In the genomic region with DNA sequence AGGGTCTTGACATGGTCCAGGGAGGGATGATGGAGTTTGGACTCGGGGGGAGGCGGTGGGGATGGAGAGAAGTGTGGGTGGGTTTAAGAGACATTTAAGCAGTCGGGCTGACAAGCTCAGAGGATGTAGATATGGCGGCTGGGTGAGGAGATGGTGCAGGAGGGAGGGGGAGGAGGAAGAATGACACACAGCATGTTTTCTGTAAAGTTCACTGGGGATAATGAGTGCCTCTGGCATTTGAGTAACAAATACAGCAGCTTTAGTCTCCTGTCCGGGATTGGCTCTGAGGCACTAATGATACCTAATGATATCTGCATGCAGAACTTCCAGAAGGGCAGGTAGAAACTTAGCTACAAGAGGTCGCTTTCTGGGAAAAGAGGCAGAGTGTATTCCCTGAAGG, we compare ENCODE assay signal across 28 cellular contexts.
A peak's percentile ranks its signal among the peaks of the same experiment; 100 is the strongest.
DNase-seq lines count a peak whose midpoint lies in the region; FAIRE-seq and TF ChIP-seq lines count a peak whose summit lies in the region.
"Had no signal": no experiment of that assay in that cellular context is flagged by ENCODE, and none has a peak within 500 bp of the region (broad histone marks: within the 10 kb centered on the region; RNA-seq: fewer than 3 reads in every experiment).

No MANE protein-coding gene starts in this region.

- H3K27me3 ChIP-seq in bronchial epithelial cell (ENCODE audit: control insufficient read depth, insufficient read depth, low read length), result no peaks in the 10 kb centered on the region
- H3K27me3 ChIP-seq: BLaER1 had no signal

- FAIRE-seq in bronchial epithelial cell (lab: Jason Lieb, UNC), result no peak
- FAIRE-seq: frontal cortex had no signal

- H3K4me1 Mint-ChIP-seq in HFFc6 (ENCODE audit: low read depth), result peaks cover 29% of the 10 kb centered on the region
- H3K4me1 Mint-ChIP-seq in T-helper 2 cell treated with Interferon-gamma antibody and Interleukin-4, amounts not matched to agents 5 μg/mL and 100 μg/mL, for 36 hours (ENCODE audit: low read depth), result no peaks in the 10 kb centered on the region
- H3K4me1 Mint-ChIP-seq: activated CD4-positive, alpha-beta T cell treated with anti-CD3 and anti-CD28 coated beads for 36 hours; stimulated activated naive CD8-positive, alpha-beta T cell treated with anti-CD3 and anti-CD28 coated beads, Interleukin-15, amount 100 ng/mL, for 72 hours had no signal

- no peak overlapping the region for H3K4me3 Mint-ChIP-seq in HFFc6
- no peak overlapping the region for H3K4me3 Mint-ChIP-seq in T-helper 2 cell treated with Interferon-gamma antibody and Interleukin-4, amounts not matched to agents 5 μg/mL and 100 μg/mL, for 36 hours
- H3K4me3 Mint-ChIP-seq: activated CD4-positive, alpha-beta T cell treated with anti-CD3 and anti-CD28 coated beads for 36 hours; activated naive CD8-positive, alpha-beta T cell; mesothelial cell of epicardium; stimulated activated naive CD8-positive, alpha-beta T cell treated with anti-CD3 and anti-CD28 coated beads, Interleukin-15, amount 100 ng/mL, for 72 hours had no signal

- H3K27me3 Mint-ChIP-seq in HFFc6 (ENCODE audit: insufficient read depth), result peaks cover 16% of the 10 kb centered on the region
- peaks cover 9% of the 10 kb centered on the region for H3K27me3 Mint-ChIP-seq in T-helper 2 cell treated with Interferon-gamma antibody and Interleukin-4, amounts not matched to agents 5 μg/mL and 100 μg/mL, for 36 hours (ENCODE audit: low read depth)

- H3K27ac Mint-ChIP-seq in HFFc6, result no peak overlapping the region
- H3K27ac Mint-ChIP-seq in T-helper 2 cell treated with Interferon-gamma antibody and Interleukin-4, amounts not matched to agents 5 μg/mL and 100 μg/mL, for 36 hours, result no peak overlapping the region
- H3K27ac Mint-ChIP-seq: activated CD4-positive, alpha-beta T cell treated with anti-CD3 and anti-CD28 coated beads for 36 hours; activated naive CD8-positive, alpha-beta T cell; mesothelial cell of epicardium had no signal

- no peak overlapping the region for H3K4me3 ChIP-seq in bronchial epithelial cell (ENCODE audit: low read depth, low read length)
- H3K4me3 ChIP-seq: BLaER1, thoracic aorta had no signal

- H3K36me3 ChIP-seq in bronchial epithelial cell (ENCODE audit: control insufficient read depth, insufficient read depth, low read length), result no peaks in the 10 kb centered on the region
- H3K36me3 ChIP-seq: BLaER1, neutrophil, thoracic aorta had no signal

- H3K9me3 Mint-ChIP-seq in HFFc6, result peaks cover 11% of the 10 kb centered on the region
- no peaks in the 10 kb centered on the region for H3K9me3 Mint-ChIP-seq in T-helper 2 cell treated with Interferon-gamma antibody and Interleukin-4, amounts not matched to agents 5 μg/mL and 100 μg/mL, for 36 hours

- peak; percentile 50 for DNase-seq in COLO829 (ENCODE audit: low spot score)
- peak; percentile 17 for DNase-seq in HFFc6
- peak; percentile 65 for DNase-seq in bronchial epithelial cell (ENCODE audit: low read depth)
- DNase-seq in iris pigment epithelial cell (ENCODE audit: low read depth), result peak; percentile 12
- DNase-seq in NCI-H69 (lab: John Stamatoyannopoulos, UW), result no peak
- no peak for DNase-seq in T-helper 2 cell treated with Interferon-gamma antibody and Interleukin-4, amounts not matched to agents 5 μg/mL and 100 μg/mL, for 36 hours (ENCODE audit: low spot score)
- DNase-seq in NCI-H2171 (lab: John Stamatoyannopoulos, UW), result no peak
- DNase-seq: activated CD4-positive, alpha-beta T cell treated with anti-CD3 and anti-CD28 coated beads for 36 hours; activated CD8-positive, alpha-beta memory T cell treated with anti-CD3 and anti-CD28 coated beads for 24 hours; activated effector memory CD4-positive, alpha-beta T cell treated with Interleukin-2 at 50 U/mL for 16 hours; anterior cingulate cortex; GDM1; KG1; MM.1S; NCI-H1417; NCI-H2081; NCI-H2227 treated with DMSO at 0.1 percent for 48 hours; PC-3; SHP77; stimulated activated CD4-positive, alpha-beta T cell treated with anti-CD3 and anti-CD28 coated beads, Interleukin-12 subunit alpha, Interleukin-12 subunit beta, amount 100 ng/mL, for 4 hours; stimulated activated CD4-positive, alpha-beta T cell treated with anti-CD3 and anti-CD28 coated beads, Interleukin-2, amount 100 ng/mL, for 48 hours; stimulated activated naive CD8-positive, alpha-beta T cell treated with anti-CD3 and anti-CD28 coated beads, Interleukin-15, amount 100 ng/mL, for 72 hours had no signal

- TF ChIP-seq CTCF in HFFc6 (IDR thresholded peaks at IDR 0.05) (no peak), bronchial epithelial cell (IDR thresholded peaks at IDR 0.05; ENCODE audit: insufficient read depth, low read length, severe bottlenecking) (no peak)

- H3K36me3 Mint-ChIP-seq in HFFc6 (ENCODE audit: low read depth), result peaks cover 4% of the 10 kb centered on the region; the same call in 1 of the 2 replicates
- H3K36me3 Mint-ChIP-seq in T-helper 2 cell treated with Interferon-gamma antibody and Interleukin-4, amounts not matched to agents 5 μg/mL and 100 μg/mL, for 36 hours (ENCODE audit: low read depth), result no peaks in the 10 kb centered on the region
- H3K36me3 Mint-ChIP-seq: mesothelial cell of epicardium had no signal

Comparison
In these comparisons a context has a peak if more than half of its experiments do, and no peak if none do; other contexts are left out.
1. DNase-seq: peak in COLO829 (single experiment), HFFc6 (single experiment), bronchial epithelial cell (single experiment) and iris pigment epithelial cell (single experiment); none in NCI-H69 (single experiment), T-helper 2 cell treated with Interferon-gamma antibody and Interleukin-4, amounts not matched to agents 5 μg/mL and 100 μg/mL, for 36 hours (single experiment) and NCI-H2171 (single experiment).